Comparison of ENCODE assay signal across 8 cellular contexts in the genomic region with DNA sequence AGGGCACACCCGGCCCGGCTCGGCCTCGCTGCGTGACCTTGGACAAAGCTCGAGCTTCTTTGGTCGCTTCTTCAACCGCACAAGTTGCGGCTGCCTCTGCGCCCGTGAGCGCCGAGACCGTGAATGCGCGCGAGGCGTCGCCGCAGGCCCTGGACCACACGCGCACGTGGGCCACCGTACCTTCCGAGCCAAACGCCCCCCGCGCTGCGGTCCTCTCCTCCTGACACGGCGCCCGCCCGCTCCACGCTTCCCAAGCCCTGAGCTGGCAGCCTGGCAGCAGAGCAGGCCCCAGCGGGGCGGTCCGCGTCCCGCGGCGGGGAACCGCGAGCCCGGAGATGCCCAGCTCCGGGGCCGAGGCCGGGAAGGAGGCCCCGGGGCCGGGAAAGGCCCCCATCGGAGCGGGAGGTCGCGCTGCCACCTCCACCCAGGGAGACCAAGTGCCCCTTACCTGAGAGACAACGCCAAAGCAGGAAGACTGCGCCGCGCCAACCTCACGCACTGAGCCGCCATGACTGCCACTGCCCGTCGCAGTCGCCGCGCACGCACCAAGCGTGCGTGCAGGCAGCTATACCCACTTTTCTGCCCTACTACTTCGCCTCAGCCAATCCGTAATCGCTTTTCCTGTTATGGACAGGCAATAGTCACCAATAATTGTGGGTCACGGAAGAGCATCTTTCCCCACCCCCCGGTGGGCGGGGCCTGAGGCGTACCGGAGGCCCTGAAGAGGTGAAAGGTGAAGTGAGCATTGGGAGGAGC. TPM values are rescaled to one million over a fixed set of nuclear protein-coding genes. Genes with fewer than 3 reads are reported as not detected.
DNase-seq lines count a peak whose midpoint lies in the region; ATAC-seq and TF ChIP-seq lines count a peak whose summit lies in the region.

Gene GRPEL1, minus strand, starts transcription at position 542 of the 756 bp plus-strand sequence. Its CDS starts 32 bp downstream, at position 510.

- peak; percentile 98 for DNase-seq in GM13977 (ENCODE audit: low spot score)
- peak; percentile 96 for DNase-seq in NCI-H1417 treated with DMSO at 0.1 percent for 48 hours (lab: John Stamatoyannopoulos, UW)
- peak; percentile 97 to 99 for DNase-seq in SW 1271 (lab: John Stamatoyannopoulos, UW)
- DNase-seq in left ventricle myocardium inferior = peak; percentile 100
- peak; percentile 93 for DNase-seq in posterior vena cava (ENCODE audit: low spot score)
- DNase-seq in uterus = peak; percentile 100

- no peak for TF ChIP-seq CTCF in GM13977 (IDR thresholded peaks at IDR 0.05; ENCODE audit: extremely low read depth, insufficient read depth, missing control alignments)
- peak; percentile 42 for TF ChIP-seq CTCF in left ventricle myocardium inferior (IDR thresholded peaks at IDR 0.05; ENCODE audit: borderline replicate concordance)
- peak in 1 of 4 experiments; percentile 24 for TF ChIP-seq CTCF in uterus (IDR thresholded peaks at IDR 0.05)

- no peaks in the 10 kb centered on the region for H3K9me3 ChIP-seq in left ventricle myocardium inferior (replicated peaks)
- no peaks in the 10 kb centered on the region for H3K9me3 ChIP-seq in uterus

- intact Hi-C loops in left ventricle myocardium inferior (cut with micrococcal nuclease) (no loop called here), posterior vena cava (cut with DNase I) (loop anchor here in 1 of 2 donors (10.0 kb wide), 1 partner anchor 353 kb away; the partner anchor contains the start of gene BLOC1S4), uterus (cut with DNase I; ENCODE audit: low total_unique reads) (loop anchor here (2.0 kb wide), 1 partner anchor 23 kb away; no protein-coding TSS in a partner anchor)

- in situ Hi-C loops in GM13977 (cut with MboI; ENCODE audit: low pct_unique_long_range_greater_than_20kb, low sequenced_read_pairs, unreplicated experiment) = no loop called here

- H3K27me3 ChIP-seq in left ventricle myocardium inferior (ENCODE audit: low read depth) (no peaks in the 10 kb centered on the region), uterus (no peaks in the 10 kb centered on the region)

- TF ChIP-seq POLR2A in uterus (IDR thresholded peaks at IDR 0.05) = peak; percentile 87 to 92

- H3K36me3 ChIP-seq in left ventricle myocardium inferior = peaks cover 15% of the 10 kb centered on the region
- no peaks in the 10 kb centered on the region for H3K36me3 ChIP-seq in uterus

- H3K4me3 ChIP-seq in left ventricle myocardium inferior = peak within 1 kb of the TSS; percentile 82
- peak within 1 kb of the TSS; percentile 66 to 73 for H3K4me3 ChIP-seq in uterus

- peak; percentile 94 for ATAC-seq in HG02798 (IDR thresholded peaks at IDR 0.05; ENCODE audit: poor library complexity, unreplicated experiment)

- peak within 1 kb of the TSS; percentile 81 for H3K27ac ChIP-seq in angular gyrus (ENCODE audit: low read depth, low read length)
- H3K27ac ChIP-seq in left ventricle myocardium inferior (replicated peaks) = peak within 1 kb of the TSS; percentile 96
- peak within 1 kb of the TSS; percentile 88 to 92 for H3K27ac ChIP-seq in uterus

- H3K4me1 ChIP-seq in left ventricle myocardium inferior (peaks cover 48% of the 10 kb centered on the region), uterus (peaks cover 0 to 16% of the 10 kb centered on the region in 2 donors)

RNA-seq across cellular contexts. Expression of gene GRPEL1, which starts in this region (rescaled TPM):
- 58.2 TPM for total RNA-seq in left ventricle myocardium inferior
- 10 to 100 TPM; 22.2 to 22.6 TPM for total RNA-seq in posterior vena cava
- 10 to 100 TPM in 3 of 4 donors, 1 to 10 TPM in 1; 7.4 to 55.0 (median 21.4) TPM for total RNA-seq in uterus

Comparison
In these comparisons a context has a peak if more than half of its experiments do, and no peak if none do; other contexts are left out.
1. Peak in every context shown above with its lines: DNase-seq, ATAC-seq, H3K4me3 ChIP-seq and H3K27ac ChIP-seq.